11 cellular contexts compared by ENCODE assay signal in the genomic region with DNA sequence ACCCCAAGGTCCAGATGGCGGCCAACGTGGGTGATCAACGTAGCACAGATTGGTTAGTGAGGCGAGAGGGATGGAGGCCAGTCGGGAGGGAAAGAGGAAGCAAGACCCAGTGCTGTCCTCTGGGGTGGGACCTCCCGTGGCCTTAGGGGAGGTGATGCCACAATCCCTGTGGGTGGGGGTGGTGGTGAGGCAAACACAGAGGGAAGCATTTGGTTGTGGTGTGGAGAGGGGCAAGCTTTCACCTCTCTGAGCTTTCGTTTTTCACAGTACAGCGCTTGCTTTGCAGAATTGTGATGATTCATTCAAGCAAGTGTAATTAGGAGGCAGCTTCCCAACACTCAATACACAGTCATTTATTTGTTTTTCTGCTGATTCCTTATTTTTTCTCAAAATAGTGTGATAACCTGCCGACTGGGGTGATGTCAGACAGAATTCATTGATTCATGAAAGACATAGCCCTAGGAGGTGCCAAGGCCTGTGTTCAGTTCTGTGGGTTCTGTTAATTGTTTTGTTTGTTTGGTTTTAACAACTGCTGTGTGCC. TPM values are rescaled to one million over a fixed set of nuclear protein-coding genes. Genes with fewer than 3 reads are reported as not detected.
DNase-seq lines count a peak whose midpoint lies in the region; ATAC-seq, FAIRE-seq and TF ChIP-seq lines count a peak whose summit lies in the region.
"Had no signal": no experiment of that assay in that cellular context is flagged by ENCODE, and none has a peak within 500 bp of the region (broad histone marks: within the 10 kb centered on the region; RNA-seq: fewer than 3 reads in every experiment).

No MANE protein-coding gene starts in this region.

- no peak overlapping the region for H4K91ac ChIP-seq in H9 (ENCODE audit: insufficient read length, low read depth, low read length)

- FAIRE-seq in A549 (lab: Jason Lieb, UNC) (no peak), kidney (lab: Jason Lieb, UNC) (no peak)

- no peak for TF ChIP-seq EP300 in A549 (IDR thresholded peaks at IDR 0.05)

- no peak for ATAC-seq in A549
- no peak for ATAC-seq in activated CD8-positive, alpha-beta T cell treated with anti-CD3 and anti-CD28 coated beads for 36 hours
- ATAC-seq in HG03432 (IDR thresholded peaks at IDR 0.05; ENCODE audit: unreplicated experiment) = no peak

- no peak overlapping the region for H2AFZ ChIP-seq in H9 (ENCODE audit: low read length)

- no peak overlapping the region for H3T11ph ChIP-seq in H9 (ENCODE audit: low read length)

- TF ChIP-seq POLR2A in A549 (IDR thresholded peaks at IDR 0.05; ENCODE audit: low read length) = no peak

- 77% methylated on average over 9 of the region's 9 CpGs for WGBS in A549 (ENCODE audit: missing lambda C conversion rate)
- WGBS in H9 (ENCODE audit: extremely low coverage, insufficient read length, low lambda C conversion rate) = no CpG with 5 or more reads among the region's 9 CpGs

- H3K56ac ChIP-seq in H9 (ENCODE audit: insufficient read length, low read depth, low read length) = no peak overlapping the region

- DNase-seq in A549 (ENCODE audit: low read depth in 1 of 2, low spot score in 1 of 2) (no peak), H9 (no peak), kidney (peak; percentile 70), NAMALWA (ENCODE audit: low spot score) (no peak), middle frontal gyrus (ENCODE audit: extremely low spot score, low spot score) (no peak)
- peak; percentile 2 for DNase-seq in activated CD8-positive, alpha-beta T cell treated with anti-CD3 and anti-CD28 coated beads for 36 hours
- no peak for DNase-seq in stimulated activated CD4-positive, alpha-beta T cell treated with anti-CD3 and anti-CD28 coated beads, Interleukin-4, amount 100 ng/mL, for 4 hours

- no peak overlapping the region for H2BK15ac ChIP-seq in H9 (ENCODE audit: low read depth, low read length)

- H3K9ac ChIP-seq in H9 (ENCODE audit: extremely low read depth, insufficient read length, low read length) = no peak overlapping the region
- peak overlapping the region; percentile 23 to 97 for H3K9ac ChIP-seq in kidney (ENCODE audit: low read length in 2 of 2)

- H3K18ac ChIP-seq in H9 (ENCODE audit: insufficient read length, low read depth, low read length) = no peak overlapping the region

- H3K14ac ChIP-seq in H9 (ENCODE audit: insufficient read depth, low read length) = no peak overlapping the region

- H3K4me1 ChIP-seq in A549 (peaks cover 25% of the 10 kb centered on the region), H9 (ENCODE audit: insufficient read depth, low read length) (peaks cover 2% of the 10 kb centered on the region; the same call in 1 of the 2 replicates), kidney (ENCODE audit: control insufficient read depth in 1 of 2, insufficient read depth in 1 of 2, low read depth in 1 of 2, low read length in 2 of 2) (peaks cover 20 to 22% of the 10 kb centered on the region in 2 donors)

- no peak overlapping the region for H3K23ac ChIP-seq in H9 (ENCODE audit: insufficient read length, low read depth, low read length)

- H2BK20ac ChIP-seq in H9 (ENCODE audit: low read depth, low read length, poor library complexity, severe bottlenecking) = no peak overlapping the region

- H2AK5ac ChIP-seq in H9 (ENCODE audit: insufficient read length, low read length) = no peak overlapping the region

- H2BK12ac ChIP-seq in H9 (ENCODE audit: insufficient read length, low read depth, low read length) = no peak overlapping the region

- H3K9me3 ChIP-seq in A549 = no peaks in the 10 kb centered on the region
- no peaks in the 10 kb centered on the region for H3K9me3 ChIP-seq in H9 (ENCODE audit: control insufficient read depth, low read depth, low read length)
- H3K9me3 ChIP-seq in kidney (ENCODE audit: control insufficient read depth in 1 of 2, low read length in 2 of 2) = no peaks in the 10 kb centered on the region
- H3K9me3 ChIP-seq: Peyer's patch had no signal

- no peak for TF ChIP-seq CTCF in A549 (IDR thresholded peaks at IDR 0.05)
- TF ChIP-seq CTCF in H9 (conservative IDR thresholded peaks at IDR 0.05) = no peak
- TF ChIP-seq CTCF in activated CD8-positive, alpha-beta T cell treated with anti-CD3 and anti-CD28 coated beads for 36 hours (IDR thresholded peaks at IDR 0.05) = no peak
- TF ChIP-seq CTCF in kidney (IDR thresholded peaks at IDR 0.05; ENCODE audit: borderline replicate concordance, extremely low read depth, insufficient read depth) = no peak

- H3K27me3 Mint-ChIP-seq in H9 (ENCODE audit: low read depth) = no peaks in the 10 kb centered on the region
- peaks cover 2% of the 10 kb centered on the region for H3K27me3 Mint-ChIP-seq in activated CD8-positive, alpha-beta T cell treated with anti-CD3 and anti-CD28 coated beads for 36 hours

- no peaks in the 10 kb centered on the region for H3K27me3 ChIP-seq in H9 (ENCODE audit: insufficient read depth, low read length)
- H3K27me3 ChIP-seq: cardiac muscle cell, Peyer's patch had no signal

- POLR2A ChIA-PET in A549 (lab: Yijun Ruan, JAX) = interaction anchor here (4.1 kb wide), 1 partner anchor 9 kb away, joined by 130 read pairs; a partner anchor contains a TSS
- POLR2A ChIA-PET in activated CD8-positive, alpha-beta T cell treated with anti-CD3 and anti-CD28 coated beads for 36 hours (lab: Charles Lee) = interaction anchor here (4.5 kb wide), 2 partner anchors 8 to 11 kb away, joined by 35 to 38 read pairs; a partner anchor contains a TSS

- peaks cover 16 to 28% of the 10 kb centered on the region in 2 experiments for H3K4me1 Mint-ChIP-seq in H9
- H3K4me1 Mint-ChIP-seq in activated CD8-positive, alpha-beta T cell treated with anti-CD3 and anti-CD28 coated beads for 36 hours (ENCODE audit: low read depth) = peaks cover 33% of the 10 kb centered on the region

- CTCF ChIA-PET in A549 (lab: Yijun Ruan, JAX) = interaction anchor here (0.5 to 2.6 kb wide), 4 partner anchors 11 to 1202 kb away, joined by 3 to 13 read pairs (median 4); no protein-coding TSS in a partner anchor
- CTCF ChIA-PET in activated CD8-positive, alpha-beta T cell treated with anti-CD3 and anti-CD28 coated beads for 36 hours (lab: Charles Lee) = no interaction called here

- H3K79me1 ChIP-seq in H9 (ENCODE audit: insufficient read depth, low read depth, low read length, poor library complexity, severe bottlenecking) = peaks cover 10% of the 10 kb centered on the region

- peaks cover 9% of the 10 kb centered on the region for H3K23me2 ChIP-seq in H9 (ENCODE audit: insufficient read length, low read depth, low read length, poor library complexity, severe bottlenecking)

- intact Hi-C loops in activated CD8-positive, alpha-beta T cell treated with anti-CD3 and anti-CD28 coated beads for 36 hours (cut with micrococcal nuclease) = no loop called here
- intact Hi-C loops in kidney (cut with DNase I) = no loop called here

- H4K5ac ChIP-seq in H9 (ENCODE audit: insufficient read length, low read depth, low read length) = no peak overlapping the region

- H3K27ac ChIP-seq in A549 (peak overlapping the region in 1 of 2 experiments; percentile 92; a peak in 3 of 6 replicates), H9 (ENCODE audit: insufficient read length, low read depth, low read length) (no peak overlapping the region), kidney (ENCODE audit: low read depth in 2 of 2, low read length in 2 of 2) (no peak overlapping the region)
- H3K27ac ChIP-seq: cardiac muscle cell, Peyer's patch had no signal

- H2BK120ac ChIP-seq in H9 (ENCODE audit: low read depth, low read length, poor library complexity, severe bottlenecking) = no peak overlapping the region

- H3K4me2 ChIP-seq in A549 = peak overlapping the region; percentile 99
- no peak overlapping the region for H3K4me2 ChIP-seq in H9 (ENCODE audit: insufficient read depth, insufficient read length, low read length)

- peak overlapping the region; percentile 97 to 99 for H3K4me3 Mint-ChIP-seq in H9
- H3K4me3 Mint-ChIP-seq in activated CD8-positive, alpha-beta T cell treated with anti-CD3 and anti-CD28 coated beads for 36 hours = peak overlapping the region; percentile 99

- peaks cover 4 to 10% of the 10 kb centered on the region in 2 experiments; a peak in 2 of 5 replicates for H3K9me3 Mint-ChIP-seq in H9
- no peaks in the 10 kb centered on the region for H3K9me3 Mint-ChIP-seq in activated CD8-positive, alpha-beta T cell treated with anti-CD3 and anti-CD28 coated beads for 36 hours

- H3K79me2 ChIP-seq in H9 (ENCODE audit: insufficient read depth, low read length) = peaks cover 19% of the 10 kb centered on the region

- peaks cover 44 to 61% (median 54%) of the 10 kb centered on the region in 3 experiments for H3K36me3 Mint-ChIP-seq in H9 (ENCODE audit: insufficient read depth in 1 of 3, low read depth in 3 of 3)
- peaks cover 64% of the 10 kb centered on the region for H3K36me3 Mint-ChIP-seq in activated CD8-positive, alpha-beta T cell treated with anti-CD3 and anti-CD28 coated beads for 36 hours (ENCODE audit: low read depth)

- H3K4ac ChIP-seq in H9 (ENCODE audit: low read depth, low read length) = no peak overlapping the region

- H3K36me3 ChIP-seq in kidney (ENCODE audit: control insufficient read depth in 1 of 2, insufficient read depth in 2 of 2, low read length in 2 of 2) = peaks cover 34 to 49% of the 10 kb centered on the region in 2 donors

- no peak overlapping the region for H2BK5ac ChIP-seq in H9 (ENCODE audit: insufficient read length, low read length)

- H3K27ac Mint-ChIP-seq in H9 = peak overlapping the region in 2 of 3 experiments; percentile 72 to 76; a peak in 3 of 7 replicates
- peak overlapping the region; percentile 71 for H3K27ac Mint-ChIP-seq in activated CD8-positive, alpha-beta T cell treated with anti-CD3 and anti-CD28 coated beads for 36 hours

- TF ChIP-seq RAD21 in A549 (conservative IDR thresholded peaks at IDR 0.05 in 1 of 2, IDR thresholded peaks at IDR 0.05 in 1 of 2) = no peak

- H4K8ac ChIP-seq in H9 (replicated peaks; ENCODE audit: insufficient read length, low read depth, low read length) = no peak overlapping the region

- no peak overlapping the region for H3K4me3 ChIP-seq in A549
- no peak overlapping the region for H3K4me3 ChIP-seq in kidney (ENCODE audit: low read length in 2 of 2)
- H3K4me3 ChIP-seq: cardiac muscle cell had no signal

- H4K20me1 ChIP-seq in H9 (ENCODE audit: control insufficient read depth, insufficient read depth, insufficient read length) = no peaks in the 10 kb centered on the region

RNA-seq across cellular contexts. Expression of a gene that starts 2.4 kb away (rescaled TPM):
- polyA plus RNA-seq in A549 (2011; rRNA removed) (30.6 and 52.8 TPM in 2 replicates), A549 (2017; fragmentation: RNase III; extraction: RNeasy Plus Mini Kit Qiagen cat#74134 plus additional on column Dnase treatment) (137 to 148 TPM (median 140 TPM) in 3 replicates), kidney (ENCODE audit: insufficient read depth, low read depth, low replicate concordance) (48.6 TPM)
- polyA plus RNA-seq in A549 (2012; cell fraction: cytosol; rRNA removed) = 48.4 and 62.4 TPM in 2 replicates
- 643 and 655 TPM in 2 replicates for polyA plus RNA-seq in A549 (2012; cell fraction: nucleus; rRNA removed)
- polyA minus RNA-seq in A549 (2011; rRNA and poly(A)+ RNA removed) = 42.5 and 48.1 TPM in 2 replicates
- total RNA-seq in H9 (2021) (133 and 148 TPM in 2 replicates), kidney (208 TPM)
- total RNA-seq in activated CD8-positive, alpha-beta T cell treated with anti-CD3 and anti-CD28 coated beads for 36 hours = 100 to 1,000 TPM; 165 to 170 TPM

RNA-seq across cellular contexts. Expression of a gene that starts 12.2 kb away (rescaled TPM):
- 1.9 and 2.1 TPM in 2 replicates for polyA plus RNA-seq in A549 (2011; rRNA removed)
- polyA plus RNA-seq in A549 (2012; cell fraction: cytosol; rRNA removed) = 1.6 and 2.8 TPM in 2 replicates
- polyA plus RNA-seq in A549 (2012; cell fraction: nucleus; rRNA removed) = 2.2 and 4.1 TPM in 2 replicates
- polyA plus RNA-seq in A549 (2017; fragmentation: RNase III; extraction: RNeasy Plus Mini Kit Qiagen cat#74134 plus additional on column Dnase treatment) = 3.8 to 4.9 TPM (median 4.1 TPM) in 3 replicates
- polyA minus RNA-seq in A549 (2011; rRNA and poly(A)+ RNA removed) = 3.7 and 5.1 TPM in 2 replicates
- 3.7 and 3.8 TPM in 2 replicates for total RNA-seq in H9 (2021)
- total RNA-seq in activated CD8-positive, alpha-beta T cell treated with anti-CD3 and anti-CD28 coated beads for 36 hours = 1 to 10 TPM; 4.3 to 5.5 TPM
- total RNA-seq in kidney = 6.8 TPM
- polyA plus RNA-seq in kidney (ENCODE audit: insufficient read depth, low read depth, low replicate concordance) = 2.0 TPM
- polyA plus RNA-seq: cardiac muscle cell had no signal

RNA-seq across cellular contexts. Expression of a gene that starts 21.7 kb away (rescaled TPM):
- polyA plus RNA-seq in A549 (2011; rRNA removed) = not detected in 2 replicates
- polyA plus RNA-seq in A549 (2012; cell fraction: cytosol; rRNA removed) = 0.16 TPM in 1 of 2 replicates, not detected in the other
- polyA plus RNA-seq in A549 (2012; cell fraction: nucleus; rRNA removed) = not detected in 2 replicates
- polyA plus RNA-seq in A549 (2017; fragmentation: RNase III; extraction: RNeasy Plus Mini Kit Qiagen cat#74134 plus additional on column Dnase treatment) = not detected in 3 replicates
- not detected in 2 replicates for polyA minus RNA-seq in A549 (2011; rRNA and poly(A)+ RNA removed)
- 1.6 and 2.9 TPM in 2 replicates for total RNA-seq in H9 (2021)
- total RNA-seq in activated CD8-positive, alpha-beta T cell treated with anti-CD3 and anti-CD28 coated beads for 36 hours = under 1 TPM; 0.45 to 0.83 TPM
- total RNA-seq in kidney = 29.9 TPM
- 19.3 TPM for polyA plus RNA-seq in kidney (ENCODE audit: insufficient read depth, low read depth, low replicate concordance)

RNA-seq across cellular contexts. Expression of a gene that starts 36.1 kb away (rescaled TPM):
- polyA plus RNA-seq in A549 (2011; rRNA removed) (0.31 and 0.56 TPM in 2 replicates), A549 (2017; fragmentation: RNase III; extraction: RNeasy Plus Mini Kit Qiagen cat#74134 plus additional on column Dnase treatment) (0.15 to 0.32 TPM in 2 of 3 replicates, not detected in the other), kidney (ENCODE audit: insufficient read depth, low read depth, low replicate concordance) (1.9 TPM)
- 0.26 and 0.33 TPM in 2 replicates for polyA plus RNA-seq in A549 (2012; cell fraction: cytosol; rRNA removed)
- 0.48 and 0.50 TPM in 2 replicates for polyA plus RNA-seq in A549 (2012; cell fraction: nucleus; rRNA removed)
- 0.29 and 1.1 TPM in 2 replicates for polyA minus RNA-seq in A549 (2011; rRNA and poly(A)+ RNA removed)
- total RNA-seq in H9 (2021) (43.1 and 47.1 TPM in 2 replicates), kidney (1.5 TPM)
- under 1 TPM in 1 of 2 experiments, not detected in 1; 0.70 TPM for total RNA-seq in activated CD8-positive, alpha-beta T cell treated with anti-CD3 and anti-CD28 coated beads for 36 hours
- total RNA-seq: cardiac muscle cell, myocyte had no signal

RNA-seq across cellular contexts. Expression of a gene that starts 51.2 kb away (rescaled TPM):
- polyA plus RNA-seq in A549 (2011; rRNA removed) = not detected in 2 replicates
- not detected in 2 replicates for polyA plus RNA-seq in A549 (2012; cell fraction: cytosol; rRNA removed)
- polyA plus RNA-seq in A549 (2012; cell fraction: nucleus; rRNA removed) = not detected in 2 replicates
- not detected in 3 replicates for polyA plus RNA-seq in A549 (2017; fragmentation: RNase III; extraction: RNeasy Plus Mini Kit Qiagen cat#74134 plus additional on column Dnase treatment)
- polyA minus RNA-seq in A549 (2011; rRNA and poly(A)+ RNA removed) = not detected in 2 replicates
- not detected in 2 replicates for total RNA-seq in H9 (2021)
- total RNA-seq in activated CD8-positive, alpha-beta T cell treated with anti-CD3 and anti-CD28 coated beads for 36 hours = 1 to 10 TPM; 1.5 to 2.1 TPM
- total RNA-seq in kidney = not detected
- not detected for polyA plus RNA-seq in kidney (ENCODE audit: insufficient read depth, low read depth, low replicate concordance)
- total RNA-seq: cardiac muscle cell, myocyte, Peyer's patch had no signal
- polyA plus RNA-seq: cardiac muscle cell had no signal

Comparison
In these comparisons a context has a peak if more than half of its experiments do, and no peak if none do; other contexts are left out.
1. DNase-seq: peak in activated CD8-positive, alpha-beta T cell treated with anti-CD3 and anti-CD28 coated beads for 36 hours (single experiment) and kidney (single experiment); none in A549 (0 of 2), H9 (single experiment), NAMALWA (single experiment), stimulated activated CD4-positive, alpha-beta T cell treated with anti-CD3 and anti-CD28 coated beads, Interleukin-4, amount 100 ng/mL, for 4 hours (0 of 2) and middle frontal gyrus (single experiment).